Comparison of ENCODE assay signal across 30 cellular contexts in genomic region chr4:17493629-17494028, GRCh38. TPM values are rescaled to one million over a fixed set of nuclear protein-coding genes. Genes with fewer than 3 reads are reported as not detected.
DNase-seq lines count a peak whose midpoint lies in the region; ATAC-seq and TF ChIP-seq lines count a peak whose summit lies in the region.
"Had no signal": no experiment of that assay in that cellular context is flagged by ENCODE, and none has a peak within 500 bp of the region (broad histone marks: within the 10 kb centered on the region; RNA-seq: fewer than 3 reads in every experiment).

No MANE protein-coding gene starts in this region.

- DNase-seq in HFFc6 (no peak), PC-3 (no peak), dorsolateral prefrontal cortex (no peak), osteoblast (ENCODE audit: insufficient read length, low spot score, missing footprints) (no peak), MV-4-11 (lab: John Stamatoyannopoulos, UW) (no peak), posterior cingulate gyrus (no peak), NCI-H2196 treated with DMSO at 0.1 percent for 48 hours (lab: John Stamatoyannopoulos, UW; ENCODE audit: unreplicated experiment) (no peak)
- DNase-seq: activated CD4-positive, alpha-beta T cell treated with anti-CD3 and anti-CD28 coated beads, Interleukin-2, amount 50 U/mL, for 48 hours; body of pancreas; CD4-positive, CD25-positive, alpha-beta regulatory T cell; effector CD4-positive, alpha-beta T cell; heart left ventricle; NCI-H1092; NCI-H1930; NCI-H526; Peyer's patch; right cardiac atrium; SHP77 treated with DMSO at 0.1 percent for 48 hours; spleen; testis had no signal

- H4K20me1 ChIP-seq in PC-3 (ENCODE audit: low read length) = no peaks in the 10 kb centered on the region
- no peaks in the 10 kb centered on the region for H4K20me1 ChIP-seq in osteoblast (ENCODE audit: insufficient read depth, low read length)

- no peak overlapping the region for H2AFZ ChIP-seq in PC-3 (ENCODE audit: low read length)
- no peak overlapping the region for H2AFZ ChIP-seq in osteoblast (ENCODE audit: low read length)
- H2AFZ ChIP-seq: GM23248, parathyroid adenoma had no signal

- H3K36me3 ChIP-seq in PC-3 (ENCODE audit: low read depth, low read length) (no peaks in the 10 kb centered on the region; the same call in 1 of the 2 replicates), osteoblast (ENCODE audit: insufficient read depth, low read length) (peaks cover 36% of the 10 kb centered on the region)

- H3K36me3 Mint-ChIP-seq in HFFc6 (ENCODE audit: low read depth) = peaks cover 26% of the 10 kb centered on the region
- H3K36me3 Mint-ChIP-seq: activated naive CD8-positive, alpha-beta T cell had no signal

- no peak overlapping the region for H3K4me3 Mint-ChIP-seq in HFFc6
- H3K4me3 Mint-ChIP-seq: activated naive CD8-positive, alpha-beta T cell; CD4-positive, CD25-positive, alpha-beta regulatory T cell; memory B cell; neural crest cell had no signal

- H3K4me1 ChIP-seq in PC-3 (ENCODE audit: insufficient read depth, low read length) = peaks cover 13% of the 10 kb centered on the region; the same call in 1 of the 2 replicates
- peaks cover 23% of the 10 kb centered on the region for H3K4me1 ChIP-seq in osteoblast (ENCODE audit: insufficient read depth, low read length)
- H3K4me1 ChIP-seq: Peyer's patch, spleen, testis had no signal

- H3K9me3 ChIP-seq in PC-3 (ENCODE audit: low read length) (no peaks in the 10 kb centered on the region), osteoblast (ENCODE audit: low read depth, low read length) (no peaks in the 10 kb centered on the region)
- H3K9me3 ChIP-seq: body of pancreas, heart left ventricle, Peyer's patch, spleen, testis had no signal

- CTCF ChIA-PET in PC-3 (lab: Charles Lee) = no interaction called here

- H3K4me2 ChIP-seq in PC-3 (ENCODE audit: low read length) = no peak overlapping the region
- no peak overlapping the region for H3K4me2 ChIP-seq in osteoblast (ENCODE audit: insufficient read depth, low read length)

- H3F3A ChIP-seq in PC-3 (ENCODE audit: low read length, unreplicated experiment) = no peaks in the 10 kb centered on the region

- BruUV-seq in PC-3 (replicated peaks; lab: Mats Ljungman, UMichigan) = no TSS peak

- no peaks in the 10 kb centered on the region for H3K9me3 Mint-ChIP-seq in HFFc6
- H3K9me3 Mint-ChIP-seq: CD4-positive, CD25-positive, alpha-beta regulatory T cell; memory B cell; neural crest cell had no signal

- peak overlapping the region; percentile 64 for H3K27ac Mint-ChIP-seq in HFFc6
- H3K27ac Mint-ChIP-seq: activated naive CD8-positive, alpha-beta T cell; memory B cell had no signal

- no peaks in the 10 kb centered on the region for H3K27me3 Mint-ChIP-seq in HFFc6 (ENCODE audit: insufficient read depth)
- H3K27me3 Mint-ChIP-seq: activated naive CD8-positive, alpha-beta T cell; CD4-positive, CD25-positive, alpha-beta regulatory T cell; memory B cell had no signal

- H3K4me3 ChIP-seq in PC-3 (ENCODE audit: low read length) = no peak overlapping the region
- H3K4me3 ChIP-seq in dorsolateral prefrontal cortex = peak overlapping the region in 10 of 59 donors; percentile 6 to 45 (median 18)
- H3K4me3 ChIP-seq in osteoblast (ENCODE audit: insufficient read depth, low read length) = no peak overlapping the region
- H3K4me3 ChIP-seq: body of pancreas, GM23248, heart left ventricle, Peyer's patch, spleen, testis had no signal

- H3K9me2 ChIP-seq in PC-3 (replicated peaks; ENCODE audit: low read length) = no peaks in the 10 kb centered on the region

- H3K27ac ChIP-seq in PC-3 (ENCODE audit: low read length) = peak overlapping the region; percentile 41; the same call in 1 of the 2 replicates
- H3K27ac ChIP-seq in dorsolateral prefrontal cortex = peak overlapping the region in 52 of 59 donors; percentile 24 to 93 (median 74)
- peak overlapping the region; percentile 49 for H3K27ac ChIP-seq in osteoblast (ENCODE audit: low read depth, low read length)
- H3K27ac ChIP-seq: body of pancreas, heart left ventricle, parathyroid adenoma, Peyer's patch, spleen, testis had no signal

- POLR2A ChIA-PET in PC-3 (lab: Charles Lee; ENCODE audit: unreplicated experiment) = no interaction called here

- H3K9ac ChIP-seq in PC-3 (ENCODE audit: low read length) = no peak overlapping the region
- H3K9ac ChIP-seq: GM23248, parathyroid adenoma had no signal

- ATAC-seq in PC-3 = no peak
- ATAC-seq: body of pancreas, HepG2 had no signal

- H3K4me1 Mint-ChIP-seq in HFFc6 (ENCODE audit: low read depth) = peaks cover 34% of the 10 kb centered on the region
- H3K4me1 Mint-ChIP-seq: memory B cell had no signal

- H3K27me3 ChIP-seq in PC-3 (ENCODE audit: low read length) (no peaks in the 10 kb centered on the region), dorsolateral prefrontal cortex (no peaks in the 10 kb centered on the region), osteoblast (ENCODE audit: insufficient read depth, low read length) (no peaks in the 10 kb centered on the region)
- H3K27me3 ChIP-seq: body of pancreas, heart left ventricle, Peyer's patch, spleen, testis had no signal

- H3K79me2 ChIP-seq in PC-3 (ENCODE audit: low read length) = no peaks in the 10 kb centered on the region
- peaks cover 13% of the 10 kb centered on the region for H3K79me2 ChIP-seq in osteoblast (ENCODE audit: insufficient read depth, low read length)
- H3K79me2 ChIP-seq: parathyroid adenoma had no signal

- intact Hi-C loops in PC-3 (cut with micrococcal nuclease) (no loop called here), dorsolateral prefrontal cortex (cut with DNase I) (no loop called here), posterior cingulate gyrus (cut with DNase I) (no loop called here)

- TF ChIP-seq CTCF in HFFc6 (IDR thresholded peaks at IDR 0.05) (no peak), PC-3 (conservative IDR thresholded peaks at IDR 0.05; ENCODE audit: low read depth, low read length) (no peak), dorsolateral prefrontal cortex (IDR thresholded peaks at IDR 0.05 in 54 of 56, conservative IDR thresholded peaks at IDR 0.05 in 2 of 56; ENCODE audit: low read depth in 1 of 56, partially characterized antibody in 56 of 56) (no peak), osteoblast (IDR thresholded peaks at IDR 0.05; ENCODE audit: extremely low read depth, low read depth, low read length) (no peak)

RNA-seq across cellular contexts. Expression of gene QDPR, which starts 18.3 kb away (rescaled TPM):
- total RNA-seq in HFFc6 (2021; fragmentation: NEBNext Ultra II Directional; extraction: Animal tissue kit (Norgen Biotek cat#: 25700)) = 10 to 100 TPM; 39.0 to 49.0 (median 43.6) TPM
- total RNA-seq in PC-3 (2014; rRNA removed) = 10.0 and 13.4 TPM in 2 replicates
- total RNA-seq in dorsolateral prefrontal cortex = 1,000 to 10,000 TPM in 1 of 120 experiments, 100 to 1,000 TPM in 119; 164 to 1,204 (median 436) TPM
- total RNA-seq in osteoblast = 11.9 and 12.7 TPM in 2 replicates

RNA-seq across cellular contexts. Expression of gene CLRN2, which starts 21.3 kb away (rescaled TPM):
- total RNA-seq in HFFc6 (2021; fragmentation: NEBNext Ultra II Directional; extraction: Animal tissue kit (Norgen Biotek cat#: 25700)) = not detected
- not detected in 2 replicates for total RNA-seq in PC-3 (2014; rRNA removed)
- total RNA-seq in dorsolateral prefrontal cortex = not detected
- total RNA-seq in osteoblast = not detected in 2 replicates
- total RNA-seq: body of pancreas; CD4-positive, CD25-positive, alpha-beta regulatory T cell; Daoy; fibroblast of villous mesenchyme; GM23248; heart left ventricle; HepG2; LHCN-M2; neural crest cell; Peyer's patch; right cardiac atrium; spleen; testis; urinary bladder had no signal
